Comparison of ENCODE assay signal across 16 cellular contexts in the genomic region with DNA sequence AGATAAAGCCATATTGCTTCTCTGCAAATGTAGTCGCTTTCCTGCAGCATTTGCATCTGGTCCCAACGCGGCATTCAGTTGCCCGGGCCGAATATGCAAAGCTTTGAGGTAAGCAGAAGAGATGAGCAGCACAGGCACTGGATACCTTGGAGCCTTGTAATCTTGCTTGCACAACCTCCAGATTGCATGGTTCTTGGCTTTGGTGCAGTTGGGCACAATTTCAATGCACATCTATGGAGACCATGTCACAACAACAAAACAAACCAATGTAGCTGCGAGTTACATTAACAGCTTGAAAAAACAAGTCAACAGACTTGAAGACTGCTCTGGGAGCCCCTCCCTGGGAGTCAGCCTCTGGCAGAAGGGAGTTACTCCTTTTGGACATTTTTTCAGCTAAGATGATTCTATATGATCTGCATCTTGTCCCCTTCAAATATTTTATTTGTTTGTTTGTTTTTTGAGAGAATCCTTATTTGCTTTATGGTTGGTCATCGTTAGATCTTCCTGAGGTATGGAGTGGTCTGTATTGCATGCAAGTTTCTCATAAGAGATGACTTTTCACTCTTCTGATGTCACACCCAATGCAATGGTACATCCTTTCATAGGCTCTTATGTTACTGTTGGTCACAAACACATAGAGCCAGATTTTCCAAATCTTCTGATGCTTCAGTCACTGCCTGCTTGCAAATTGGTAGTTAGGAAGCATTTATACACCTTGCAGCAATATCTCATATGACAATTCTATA.
A peak's percentile ranks its signal among the peaks of the same experiment; 100 is the strongest.
DNase-seq lines count a peak whose midpoint lies in the region; ATAC-seq and TF ChIP-seq lines count a peak whose summit lies in the region.
"Had no signal": no experiment of that assay in that cellular context is flagged by ENCODE, and none has a peak within 500 bp of the region (broad histone marks: within the 10 kb centered on the region; RNA-seq: fewer than 3 reads in every experiment).

No MANE protein-coding gene starts in this region.

- intact Hi-C loops in body of pancreas (cut with DNase I) (no loop called here), left ventricle myocardium superior (cut with micrococcal nuclease) (no loop called here), colonic mucosa (cut with DNase I) (no loop called here)

- peak overlapping the region; percentile 65 for H3K9ac ChIP-seq in skeletal muscle satellite cell (ENCODE audit: low read depth, low read length)
- no peak overlapping the region for H3K9ac ChIP-seq in colonic mucosa (ENCODE audit: low read depth in 2 of 2, low read length in 2 of 2)
- H3K9ac ChIP-seq: parathyroid adenoma had no signal

- peak; percentile 62 for ATAC-seq in body of pancreas
- peak; percentile 85 for ATAC-seq in left ventricle myocardium superior
- ATAC-seq: activated CD4-positive, alpha-beta T cell treated with anti-CD3 and anti-CD28 coated beads for 36 hours had no signal

- no peak for TF ChIP-seq POLR2A in body of pancreas (IDR thresholded peaks at IDR 0.05)

- H3K4me2 ChIP-seq in skeletal muscle satellite cell (ENCODE audit: low read length), result no peak overlapping the region

- H3K27me3 ChIP-seq in body of pancreas (no peaks in the 10 kb centered on the region), skeletal muscle satellite cell (ENCODE audit: control insufficient read depth, insufficient read depth, low read length) (no peaks in the 10 kb centered on the region), colonic mucosa (no peaks in the 10 kb centered on the region)
- H3K27me3 ChIP-seq: esophagus muscularis mucosa had no signal

- TF ChIP-seq CTCF in body of pancreas (IDR thresholded peaks at IDR 0.05) (no peak), colonic mucosa (IDR thresholded peaks at IDR 0.05) (no peak)

- H3K4me1 ChIP-seq in body of pancreas (no peaks in the 10 kb centered on the region), skeletal muscle satellite cell (ENCODE audit: control insufficient read depth, insufficient read depth, low read length) (peaks cover 21% of the 10 kb centered on the region), colonic mucosa (no peaks in the 10 kb centered on the region)
- H3K4me1 ChIP-seq: parathyroid adenoma had no signal

- WGBS in body of pancreas, 2 donors, result 52 to 70% methylated on average over 7 of the region's 7 CpGs

- no peaks in the 10 kb centered on the region for H3K36me3 ChIP-seq in body of pancreas (replicated peaks in 1 of 2; ENCODE audit: insufficient read depth in 1 of 2, low read depth in 2 of 2)
- H3K36me3 ChIP-seq in skeletal muscle satellite cell (ENCODE audit: insufficient read depth, low read length), result no peaks in the 10 kb centered on the region
- no peaks in the 10 kb centered on the region for H3K36me3 ChIP-seq in colonic mucosa
- H3K36me3 ChIP-seq: esophagus muscularis mucosa had no signal

- DNase-seq in GM04504 (ENCODE audit: low read depth) (peak; percentile 34), body of pancreas (no peak), left ventricle myocardium superior (peak; percentile 37), DMS79 (lab: John Stamatoyannopoulos, UW) (no peak), colonic mucosa (no peak)
- DNase-seq in activated CD4-positive, CD25-positive, alpha-beta regulatory T cell treated with anti-CD3 and anti-CD28 coated beads, Interleukin-2, amount 50 U/mL, for 72 hours, result no peak
- DNase-seq: activated CD4-positive, alpha-beta T cell treated with anti-CD3 and anti-CD28 coated beads for 36 hours; activated T-cell treated with anti-CD3 and anti-CD28 coated beads, Interleukin-2, amount 50 U/mL, for 1 hour; amniotic stem cell; CD4-positive, alpha-beta memory T cell; MM.1S; NCI-H187 treated with DMSO at 0.1 percent for 48 hours; T-helper 2 cell had no signal

- H3K4me3 ChIP-seq in body of pancreas, result no peak overlapping the region
- no peak overlapping the region for H3K4me3 ChIP-seq in skeletal muscle satellite cell (ENCODE audit: low read length)
- H3K4me3 ChIP-seq in colonic mucosa, result no peak overlapping the region
- H3K4me3 ChIP-seq: esophagus muscularis mucosa had no signal

- H3K27ac ChIP-seq in body of pancreas (no peak overlapping the region), colonic mucosa (no peak overlapping the region)
- H3K27ac ChIP-seq: esophagus muscularis mucosa, parathyroid adenoma had no signal

- H3K9me3 ChIP-seq in body of pancreas (no peaks in the 10 kb centered on the region), skeletal muscle satellite cell (replicated peaks; ENCODE audit: low read length) (no peaks in the 10 kb centered on the region), colonic mucosa (no peaks in the 10 kb centered on the region)

Comparison
In these comparisons a context has a peak if more than half of its experiments do, and no peak if none do; other contexts are left out.
1. DNase-seq: peak in GM04504 (single experiment) and left ventricle myocardium superior (single experiment); none in body of pancreas (0 of 4), DMS79 (single experiment), activated CD4-positive, CD25-positive, alpha-beta regulatory T cell treated with anti-CD3 and anti-CD28 coated beads, Interleukin-2, amount 50 U/mL, for 72 hours (single experiment) and colonic mucosa (single experiment).